Comparison of ENCODE assay signal across 20 cellular contexts in genomic region chr4:22191565-22192301, GRCh38.
DNase-seq lines count a peak whose midpoint lies in the region; ATAC-seq and TF ChIP-seq lines count a peak whose summit lies in the region.
"Had no signal": no experiment of that assay in that cellular context is flagged by ENCODE, and none has a peak within 500 bp of the region (broad histone marks: within the 10 kb centered on the region; RNA-seq: fewer than 3 reads in every experiment).

No MANE protein-coding gene starts in this region.

- H2AFZ ChIP-seq in PC-9, result no peak overlapping the region

- no peaks in the 10 kb centered on the region for H3K9me3 ChIP-seq in PC-9 (ENCODE audit: insufficient read depth, low read depth)
- H3K9me3 ChIP-seq: colonic mucosa, pancreas, right lobe of liver had no signal

- no peak overlapping the region for H3K56ac ChIP-seq in mesendoderm (ENCODE audit: low read length)

- H4K5ac ChIP-seq in mesendoderm (ENCODE audit: low read length), result no peak overlapping the region

- CTCF ChIA-PET in PC-9 (lab: Charles Lee), result no interaction called here

- no peak overlapping the region for H3K4ac ChIP-seq in mesendoderm (ENCODE audit: low read depth, low read length)

- H4K20me1 ChIP-seq in PC-9 (ENCODE audit: insufficient read depth), result no peaks in the 10 kb centered on the region

- no peak overlapping the region for H3K9ac ChIP-seq in mesendoderm (ENCODE audit: low read length)

- H3F3A ChIP-seq in PC-9 (ENCODE audit: insufficient read depth, low read depth), result no peaks in the 10 kb centered on the region

- no peak overlapping the region for H3K23ac ChIP-seq in mesendoderm (ENCODE audit: low read length)

- WGBS in mesendoderm (ENCODE audit: extremely low coverage, insufficient coverage, low lambda C conversion rate), result no CpG with 5 or more reads among the region's 6 CpGs

- H3K36me3 ChIP-seq in mesendoderm (ENCODE audit: control insufficient read depth, insufficient read depth, low read length) (no peaks in the 10 kb centered on the region), PC-9 (ENCODE audit: low read depth) (no peaks in the 10 kb centered on the region)
- H3K36me3 ChIP-seq: colonic mucosa, pancreas, right lobe of liver had no signal

- H3K79me1 ChIP-seq in mesendoderm (ENCODE audit: low read length), result no peaks in the 10 kb centered on the region

- H3K27ac ChIP-seq in mesendoderm (ENCODE audit: low read depth, low read length), result peak overlapping the region; percentile 27
- no peak overlapping the region for H3K27ac ChIP-seq in PC-9
- H3K27ac ChIP-seq: colonic mucosa, pancreas, right lobe of liver had no signal

- H3K18ac ChIP-seq in mesendoderm (ENCODE audit: low read length), result no peak overlapping the region

- H3K79me2 ChIP-seq in mesendoderm (ENCODE audit: control insufficient read depth, insufficient read depth, low read length) (no peaks in the 10 kb centered on the region), PC-9 (ENCODE audit: low read depth) (no peaks in the 10 kb centered on the region)

- no peak overlapping the region for H2AK5ac ChIP-seq in mesendoderm (ENCODE audit: low read length)

- no peak overlapping the region for H3K4me3 ChIP-seq in AG10803 (ENCODE audit: low read length)
- no peak overlapping the region for H3K4me3 ChIP-seq in cardiac fibroblast (replicated peaks in 1 of 2; ENCODE audit: low read depth in 2 of 2, low read length in 2 of 2)
- H3K4me3 ChIP-seq in mesendoderm (ENCODE audit: low read length), result no peak overlapping the region
- H3K4me3 ChIP-seq in PC-9, result no peak overlapping the region
- H3K4me3 ChIP-seq: colonic mucosa, pancreas, right lobe of liver had no signal

- no peak overlapping the region for H2BK15ac ChIP-seq in mesendoderm (replicated peaks; ENCODE audit: low read depth)

- H3K4me2 ChIP-seq in mesendoderm (ENCODE audit: low read length) (peak overlapping the region; percentile 14), PC-9 (no peak overlapping the region)

- POLR2A ChIA-PET in PC-9 (lab: Charles Lee; ENCODE audit: unreplicated experiment), result no interaction called here

- BruUV-seq in PC-9 (replicated peaks; lab: Mats Ljungman, UMichigan), result no TSS peak

- H2BK5ac ChIP-seq in mesendoderm (ENCODE audit: low read length), result no peak overlapping the region

- no peaks in the 10 kb centered on the region for H3K27me3 ChIP-seq in mesendoderm (ENCODE audit: insufficient read depth, low read length, poor library complexity)
- H3K27me3 ChIP-seq in PC-9 (ENCODE audit: insufficient read depth, low read depth), result peaks cover 2% of the 10 kb centered on the region; the same call in 1 of the 2 replicates
- H3K27me3 ChIP-seq: colonic mucosa, pancreas, right lobe of liver had no signal

- no peak overlapping the region for H2BK120ac ChIP-seq in mesendoderm (ENCODE audit: low read depth, low read length)

- peaks cover 16% of the 10 kb centered on the region for H3K4me1 ChIP-seq in mesendoderm (ENCODE audit: control insufficient read depth, low read depth, low read length)
- H3K4me1 ChIP-seq in PC-9 (replicated peaks; ENCODE audit: insufficient read depth), result no peaks in the 10 kb centered on the region
- H3K4me1 ChIP-seq: colonic mucosa, pancreas, right lobe of liver had no signal

- H4K8ac ChIP-seq in mesendoderm (ENCODE audit: low read depth, low read length), result no peak overlapping the region

- intact Hi-C loops in PC-9 (cut with micrococcal nuclease; ENCODE audit: unreplicated experiment), result loop anchor here (1.0 kb wide), 1 partner anchor 12 kb away; no protein-coding TSS in a partner anchor

- H3K9me2 ChIP-seq in PC-9 (ENCODE audit: insufficient read depth), result no peaks in the 10 kb centered on the region

- ATAC-seq in GM18909 (IDR thresholded peaks at IDR 0.05; ENCODE audit: poor library complexity, unreplicated experiment) (no peak), HG03457 (IDR thresholded peaks at IDR 0.05; ENCODE audit: unreplicated experiment) (no peak)
- ATAC-seq: effector memory CD8-positive, alpha-beta T cell; naive thymus-derived CD4-positive, alpha-beta T cell; right lobe of liver had no signal

- peak; percentile 1 for DNase-seq in AG10803 (ENCODE audit: low read depth)
- DNase-seq in NCI-H146 (lab: John Stamatoyannopoulos, UW), result peak; percentile 64
- DNase-seq in cardiac fibroblast (ENCODE audit: low read depth in 2 of 2), result peak; percentile 11 to 22
- peak; percentile 28 for DNase-seq in mesendoderm
- no peak for DNase-seq in PC-9
- no peak for DNase-seq in RKO (ENCODE audit: low spot score)
- DNase-seq: activated CD4-positive, alpha-beta memory T cell treated with anti-CD3 and anti-CD28 coated beads for 36 hours; activated naive CD8-positive, alpha-beta T cell treated with anti-CD3 and anti-CD28 coated beads for 36 hours; colonic mucosa; effector memory CD8-positive, alpha-beta T cell; KG1; left cardiac atrium; naive thymus-derived CD4-positive, alpha-beta T cell; NCI-H2029; NCI-H524 treated with DMSO at 0.1 percent for 48 hours; pancreas; right lobe of liver; stimulated activated CD4-positive, alpha-beta T cell treated with anti-CD3 and anti-CD28 coated beads, Interleukin-15, amount 100 ng/mL, for 24 hours had no signal

- TF ChIP-seq CTCF in AG10803 (conservative IDR thresholded peaks at IDR 0.05; ENCODE audit: low read length) (no peak), cardiac fibroblast (IDR thresholded peaks at IDR 0.05; ENCODE audit: low read depth, low read length) (no peak), PC-9 (conservative IDR thresholded peaks at IDR 0.05) (no peak)

Comparison
In these comparisons a context has a peak if more than half of its experiments do, and no peak if none do; other contexts are left out.
1. DNase-seq: peak in AG10803 (single experiment), NCI-H146 (single experiment), cardiac fibroblast (2 of 2) and mesendoderm (single experiment); none in PC-9 (0 of 2) and RKO (single experiment).